Comparison of ENCODE assay signal across 12 cellular contexts in genomic region chr5:73274870-73275756, GRCh38.
DNase-seq lines count a peak whose midpoint lies in the region; TF ChIP-seq lines count a peak whose summit lies in the region.
"Had no signal": no experiment of that assay in that cellular context is flagged by ENCODE, and none has a peak within 500 bp of the region (broad histone marks: within the 10 kb centered on the region; RNA-seq: fewer than 3 reads in every experiment).

No MANE protein-coding gene starts in this region.

- CTCF ChIA-PET in activated naive CD4-positive, alpha-beta T cell treated with anti-CD3 and anti-CD28 coated beads, Interleukin-2, amount 10 ng/mL, durations not matched to agents 7 days and 5 days (lab: Charles Lee): no interaction called here

- TF ChIP-seq CTCF in glutamatergic neuron (IDR thresholded peaks at IDR 0.05; ENCODE audit: partially characterized antibody, unreplicated experiment) (no peak), Peyer's patch (IDR thresholded peaks at IDR 0.05) (no peak)

- no peaks in the 10 kb centered on the region for H3K4me1 ChIP-seq in Peyer's patch

- no peak overlapping the region for H3K27ac ChIP-seq in Peyer's patch
- H3K27ac ChIP-seq: ascending aorta had no signal

- H3K9me3 ChIP-seq in Peyer's patch: no peaks in the 10 kb centered on the region
- H3K9me3 ChIP-seq: ascending aorta had no signal

- TF ChIP-seq POLR2A in Peyer's patch (IDR thresholded peaks at IDR 0.05): no peak

- H3K4me1 Mint-ChIP-seq in glutamatergic neuron (ENCODE audit: low read depth, unreplicated experiment): peaks cover 56% of the 10 kb centered on the region
- no peaks in the 10 kb centered on the region for H3K4me1 Mint-ChIP-seq in activated naive CD4-positive, alpha-beta T cell treated with anti-CD3 and anti-CD28 coated beads, Interleukin-2, amount 10 ng/mL, durations not matched to agents 7 days and 5 days

- peak overlapping the region; percentile 65 for H3K4me3 Mint-ChIP-seq in glutamatergic neuron (ENCODE audit: unreplicated experiment)
- H3K4me3 Mint-ChIP-seq in activated naive CD4-positive, alpha-beta T cell treated with anti-CD3 and anti-CD28 coated beads, Interleukin-2, amount 10 ng/mL, durations not matched to agents 7 days and 5 days: no peak overlapping the region
- H3K4me3 Mint-ChIP-seq: CD4-positive, alpha-beta T cell had no signal

- no peaks in the 10 kb centered on the region for H3K27me3 ChIP-seq in Peyer's patch
- H3K27me3 ChIP-seq: ascending aorta had no signal

- in situ Hi-C loops in G401 (cut with HindIII; ENCODE audit: low sequenced_read_pairs): no loop called here

- H3K36me3 ChIP-seq in Peyer's patch: no peaks in the 10 kb centered on the region
- H3K36me3 ChIP-seq: ascending aorta had no signal

- peaks cover 6% of the 10 kb centered on the region for H3K27me3 Mint-ChIP-seq in glutamatergic neuron (ENCODE audit: unreplicated experiment)
- H3K27me3 Mint-ChIP-seq in activated naive CD4-positive, alpha-beta T cell treated with anti-CD3 and anti-CD28 coated beads, Interleukin-2, amount 10 ng/mL, durations not matched to agents 7 days and 5 days: peaks cover 29% of the 10 kb centered on the region

- no peak overlapping the region for H3K4me3 ChIP-seq in Peyer's patch
- H3K4me3 ChIP-seq: ascending aorta had no signal

- H3K9me3 Mint-ChIP-seq in glutamatergic neuron (ENCODE audit: unreplicated experiment): peaks cover 10% of the 10 kb centered on the region
- no peaks in the 10 kb centered on the region for H3K9me3 Mint-ChIP-seq in activated naive CD4-positive, alpha-beta T cell treated with anti-CD3 and anti-CD28 coated beads, Interleukin-2, amount 10 ng/mL, durations not matched to agents 7 days and 5 days
- H3K9me3 Mint-ChIP-seq: CD4-positive, alpha-beta T cell had no signal

- peak overlapping the region; percentile 92 for H3K27ac Mint-ChIP-seq in glutamatergic neuron (ENCODE audit: unreplicated experiment)
- no peak overlapping the region for H3K27ac Mint-ChIP-seq in activated naive CD4-positive, alpha-beta T cell treated with anti-CD3 and anti-CD28 coated beads, Interleukin-2, amount 10 ng/mL, durations not matched to agents 7 days and 5 days
- H3K27ac Mint-ChIP-seq: CD4-positive, alpha-beta T cell had no signal

- peaks cover 4% of the 10 kb centered on the region for H3K36me3 Mint-ChIP-seq in glutamatergic neuron (ENCODE audit: unreplicated experiment)
- H3K36me3 Mint-ChIP-seq in activated naive CD4-positive, alpha-beta T cell treated with anti-CD3 and anti-CD28 coated beads, Interleukin-2, amount 10 ng/mL, durations not matched to agents 7 days and 5 days: no peaks in the 10 kb centered on the region

- DNase-seq in G401 (ENCODE audit: low spot score): peak; percentile 95
- peak; percentile 9 for DNase-seq in amniotic epithelial cell (ENCODE audit: low read depth)
- no peak for DNase-seq in glutamatergic neuron
- DNase-seq in pons (ENCODE audit: low spot score): peak; percentile 91
- DNase-seq in NCI-H1417 (lab: John Stamatoyannopoulos, UW): no peak
- DNase-seq in NK-92 treated with Interleukin-12 subunit alpha and Interleukin-12 subunit beta, amount 100 ng/mL, for 24 hours (lab: John Stamatoyannopoulos, UW): no peak
- DNase-seq in activated naive CD4-positive, alpha-beta T cell treated with anti-CD3 and anti-CD28 coated beads, Interleukin-2, amount 10 ng/mL, durations not matched to agents 7 days and 5 days: no peak
- no peak for DNase-seq in Peyer's patch
- DNase-seq: activated CD4-positive, alpha-beta T cell treated with anti-CD3 and anti-CD28 coated beads, Interleukin-2, amount 50 U/mL, for 48 hours; CD4-positive, alpha-beta T cell; stimulated activated CD4-positive, alpha-beta T cell treated with anti-CD3 and anti-CD28 coated beads, Interleukin-4, amount 100 ng/mL, for 24 hours had no signal

Comparison
In these comparisons a context has a peak if more than half of its experiments do, and no peak if none do; other contexts are left out.
1. DNase-seq: peak in G401 (single experiment), amniotic epithelial cell (single experiment) and pons (single experiment); none in glutamatergic neuron (single experiment), NCI-H1417 (0 of 3), NK-92 treated with Interleukin-12 subunit alpha and Interleukin-12 subunit beta, amount 100 ng/mL, for 24 hours (single experiment), activated naive CD4-positive, alpha-beta T cell treated with anti-CD3 and anti-CD28 coated beads, Interleukin-2, amount 10 ng/mL, durations not matched to agents 7 days and 5 days (single experiment) and Peyer's patch (0 of 3).